ENCODE assay signal across 8 cellular contexts in genomic region chr4:87975466-87975865, GRCh38. TPM values are rescaled to one million over a fixed set of nuclear protein-coding genes. Genes with fewer than 3 reads are reported as not detected.
DNase-seq lines count a peak whose midpoint lies in the region; ATAC-seq and TF ChIP-seq lines count a peak whose summit lies in the region.

Gene SPP1, plus strand, starts transcription at chr4:87975714. Its CDS starts 1,182 bp downstream, at chr4:87976896.

- TF ChIP-seq CTCF in astrocyte of the cerebellum (IDR thresholded peaks at IDR 0.05; ENCODE audit: low read depth, low read length, missing control alignments) (peak; percentile 13), upper lobe of right lung (IDR thresholded peaks at IDR 0.05) (no peak)

- intact Hi-C loops in upper lobe of right lung (cut with DNase I): loop anchor here (10.0 kb wide), 1 partner anchor 121 kb away; no protein-coding TSS in a partner anchor

- no peaks in the 10 kb centered on the region for H3K9me3 ChIP-seq in upper lobe of right lung

- H3K4me3 ChIP-seq in astrocyte of the cerebellum (ENCODE audit: low read depth, low read length) (no peak within 1 kb of the TSS), upper lobe of right lung (no peak within 1 kb of the TSS)

- CTCF ChIA-PET in HEK293T (lab: Yijun Ruan, JAX): interaction anchor here (1.1 kb wide), 1 partner anchor 123 kb away, joined by 3 read pairs; no protein-coding TSS in a partner anchor

- peaks cover 4% of the 10 kb centered on the region for H3K4me1 ChIP-seq in upper lobe of right lung

- ATAC-seq in left lobe of liver: peak; percentile 10
- peak; percentile 60 for ATAC-seq in upper lobe of right lung

- in situ Hi-C loops in astrocyte of the cerebellum (cut with HindIII; ENCODE audit: low sequenced_read_pairs): no loop called here

- DNase-seq in NCI-H1417 (lab: John Stamatoyannopoulos, UW) (peak in 2 of 3 experiments; percentile 10 to 34), NCI-H1417 treated with DMSO at 0.1 percent for 48 hours (lab: John Stamatoyannopoulos, UW) (no peak), HEK293T (ENCODE audit: extremely low spot score) (peak; percentile 52), NCI-H69 (lab: John Stamatoyannopoulos, UW) (peak; percentile 22), astrocyte of the cerebellum (ENCODE audit: low read depth) (peak; percentile 11), left lobe of liver (ENCODE audit: low spot score) (no peak), upper lobe of right lung (no peak), HCEC 1CT (no peak)

- no peaks in the 10 kb centered on the region for H3K36me3 ChIP-seq in upper lobe of right lung

- POLR2A ChIA-PET in HEK293T (lab: Yijun Ruan, JAX): no interaction called here

- H3K27ac ChIP-seq in upper lobe of right lung: no peak within 1 kb of the TSS

- peaks cover 6% of the 10 kb centered on the region for H3K27me3 ChIP-seq in upper lobe of right lung

TF ChIP-seq in HEK293T, 16 proteins besides CTCF, POLR2A, EP300 and RAD21:
- TF ChIP-seq HDGF (IDR thresholded peaks at IDR 0.05; ENCODE audit: borderline replicate concordance) (no peak), FOXM1 (IDR thresholded peaks at IDR 0.05; ENCODE audit: borderline replicate concordance) (no peak), LEF1 (IDR thresholded peaks at IDR 0.05; ENCODE audit: borderline replicate concordance) (no peak), SUZ12 (IDR thresholded peaks at IDR 0.05) (no peak), ZNF384 (IDR thresholded peaks at IDR 0.05) (no peak), NFRKB (IDR thresholded peaks at IDR 0.05) (no peak), ARNT (IDR thresholded peaks at IDR 0.05) (no peak)

RNA-seq across cellular contexts. Expression of gene SPP1, which starts in this region (rescaled TPM):
- total RNA-seq in left lobe of liver (10.5 TPM), upper lobe of right lung (45.4 TPM)

Comparison
In these comparisons a context has a peak if more than half of its experiments do, and no peak if none do; other contexts are left out.
1. DNase-seq: peak in NCI-H1417 (2 of 3), HEK293T (single experiment), NCI-H69 (single experiment) and astrocyte of the cerebellum (single experiment); none in NCI-H1417 treated with DMSO at 0.1 percent for 48 hours (single experiment), left lobe of liver (single experiment), upper lobe of right lung (single experiment) and HCEC 1CT (single experiment).